In the genomic region with DNA sequence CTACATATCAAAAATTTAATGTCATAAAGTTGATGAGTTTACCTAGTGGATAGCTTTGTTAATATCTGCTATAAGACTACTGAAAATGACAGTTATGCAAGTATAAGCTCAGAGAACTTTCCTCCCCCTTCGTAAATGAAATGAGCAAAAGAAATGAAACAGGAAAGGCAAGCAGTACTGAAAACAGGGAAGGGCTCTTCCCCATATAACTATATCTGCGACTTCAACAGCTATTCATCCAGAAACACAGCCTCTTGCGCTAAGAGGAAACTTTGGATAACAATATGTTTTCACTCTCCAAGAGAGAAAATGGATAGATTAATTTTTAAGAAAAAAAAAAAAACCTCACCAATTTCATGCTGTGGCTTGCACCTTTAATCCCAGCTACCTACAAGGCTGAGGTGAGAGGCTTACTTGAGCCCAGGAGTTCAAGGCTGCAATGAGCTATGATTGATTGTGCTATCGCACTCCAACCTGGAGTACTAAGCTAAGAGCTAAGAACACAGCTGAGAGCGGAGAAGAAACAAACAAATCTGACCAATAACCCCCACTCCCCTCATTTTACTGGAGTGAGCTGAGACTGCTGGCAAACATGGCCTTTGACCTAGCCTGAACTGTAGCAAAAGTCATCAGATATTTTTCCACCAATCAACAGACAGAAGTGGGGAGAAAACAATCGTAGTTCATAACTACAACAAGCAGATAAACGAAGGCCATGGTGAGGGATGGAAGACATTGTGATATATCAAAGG, we compare ENCODE assay signal across 33 cellular contexts. TPM values are rescaled to one million over a fixed set of nuclear protein-coding genes. Genes with fewer than 3 reads are reported as not detected.
"Had no signal": no experiment of that assay in that cellular context is flagged by ENCODE, and none has a peak within 500 bp of the region (broad histone marks: within the 10 kb centered on the region; RNA-seq: fewer than 3 reads in every experiment).

No MANE protein-coding gene starts in this region.

- H3K4me1 Mint-ChIP-seq: brain; naive thymus-derived CD4-positive, alpha-beta T cell; neural crest cell had no signal

- H3K9me3 ChIP-seq: adrenal gland, gastroesophageal sphincter, testis, uterus had no signal

- H3K79me2 ChIP-seq: parathyroid adenoma had no signal

- H3K4me3 ChIP-seq: adrenal gland, cardiac muscle cell, coronary artery, dorsolateral prefrontal cortex, gastroesophageal sphincter, testis, uterus had no signal

- H3K4me1 ChIP-seq: adrenal gland, gastroesophageal sphincter, parathyroid adenoma, testis, uterus had no signal

- H3K27me3 ChIP-seq: adrenal gland, cardiac muscle cell, testis, uterus had no signal

- H3K9ac ChIP-seq: parathyroid adenoma had no signal

- DNase-seq: activated CD4-positive, alpha-beta T cell treated with anti-CD3 and anti-CD28 coated beads for 48 hours; activated CD4-positive, alpha-beta T cell treated with anti-CD3 and anti-CD28 coated beads, Interleukin-2, amount 50 U/mL, for 48 hours; activated CD8-positive, alpha-beta memory T cell treated with anti-CD3 and anti-CD28 coated beads for 24 hours; activated effector memory CD4-positive, alpha-beta T cell treated with Interleukin-2 at 50 U/mL for 16 hours; activated naive CD4-positive, alpha-beta T cell treated with Interleukin-2 at 50 U/mL for 16 hours; adrenal gland; aorta; cerebellar nuclear complex; dorsolateral prefrontal cortex; effector memory CD4-positive, alpha-beta T cell; erythroblast; hippocampal formation; naive thymus-derived CD4-positive, alpha-beta T cell; nucleus accumbens; right cardiac atrium; stimulated activated CD4-positive, alpha-beta T cell treated with anti-CD3 and anti-CD28 coated beads, Interleukin-2, amount 100 ng/mL, for 48 hours; stimulated activated naive CD4-positive, alpha-beta T cell treated with Interleukin-2 at 50 U/mL for 16 hours; T-helper 9 cell; testis; uterus; WERI-Rb-1 had no signal

- H3K27ac ChIP-seq: adrenal gland, cardiac muscle cell, coronary artery, dorsolateral prefrontal cortex, gastroesophageal sphincter, parathyroid adenoma, testis, uterus, WERI-Rb-1 had no signal

- H2AFZ ChIP-seq: parathyroid adenoma had no signal

- H3K4me3 Mint-ChIP-seq: activated naive CD8-positive, alpha-beta T cell; brain; mesothelial cell of epicardium; naive thymus-derived CD4-positive, alpha-beta T cell; neural crest cell; T-helper 1 cell treated with Interleukin-12 subunit alpha and Interleukin-12 subunit beta and Interleukin-4 antibody, amounts not matched to agents 30 μg/mL and 1 μg/mL, for 36 hours; type B pancreatic cell had no signal

- H3K36me3 Mint-ChIP-seq: activated naive CD8-positive, alpha-beta T cell; brain; mesothelial cell of epicardium; naive thymus-derived CD4-positive, alpha-beta T cell; type B pancreatic cell had no signal

- H3K27me3 Mint-ChIP-seq: type B pancreatic cell had no signal

- H3K36me3 ChIP-seq: adrenal gland, cardiac muscle cell, gastroesophageal sphincter, uterus, WERI-Rb-1 had no signal

- H3K27ac Mint-ChIP-seq: activated naive CD8-positive, alpha-beta T cell; brain; mesothelial cell of epicardium; naive thymus-derived CD4-positive, alpha-beta T cell; T-helper 1 cell treated with Interleukin-12 subunit alpha and Interleukin-12 subunit beta and Interleukin-4 antibody, amounts not matched to agents 30 μg/mL and 1 μg/mL, for 36 hours; type B pancreatic cell had no signal

- H3K9me3 Mint-ChIP-seq: brain; naive thymus-derived CD4-positive, alpha-beta T cell; neural crest cell; T-helper 1 cell treated with Interleukin-12 subunit alpha and Interleukin-12 subunit beta and Interleukin-4 antibody, amounts not matched to agents 30 μg/mL and 1 μg/mL, for 36 hours; type B pancreatic cell had no signal

- ATAC-seq: activated CD4-positive, CD25-positive, alpha-beta regulatory T cell treated with anti-CD3 and anti-CD28 coated beads, Interleukin-2, amount 50 U/mL, for 24 hours; gastroesophageal sphincter; naive thymus-derived CD4-positive, alpha-beta T cell; right cardiac atrium had no signal

RNA-seq across cellular contexts. Expression of gene SELE, which starts 31.9 kb away (rescaled TPM):
- total RNA-seq: cardiac muscle cell; naive thymus-derived CD4-positive, alpha-beta T cell; neural crest cell had no signal
- polyA plus RNA-seq: cardiac muscle cell; keratinocyte; naive thymus-derived CD4-positive, alpha-beta T cell had no signal

RNA-seq across cellular contexts. Expression of gene SELL, which starts 54.3 kb away (rescaled TPM):
- total RNA-seq: cardiac muscle cell, neural crest cell had no signal
- polyA plus RNA-seq: cardiac muscle cell had no signal
